In the genomic region with DNA sequence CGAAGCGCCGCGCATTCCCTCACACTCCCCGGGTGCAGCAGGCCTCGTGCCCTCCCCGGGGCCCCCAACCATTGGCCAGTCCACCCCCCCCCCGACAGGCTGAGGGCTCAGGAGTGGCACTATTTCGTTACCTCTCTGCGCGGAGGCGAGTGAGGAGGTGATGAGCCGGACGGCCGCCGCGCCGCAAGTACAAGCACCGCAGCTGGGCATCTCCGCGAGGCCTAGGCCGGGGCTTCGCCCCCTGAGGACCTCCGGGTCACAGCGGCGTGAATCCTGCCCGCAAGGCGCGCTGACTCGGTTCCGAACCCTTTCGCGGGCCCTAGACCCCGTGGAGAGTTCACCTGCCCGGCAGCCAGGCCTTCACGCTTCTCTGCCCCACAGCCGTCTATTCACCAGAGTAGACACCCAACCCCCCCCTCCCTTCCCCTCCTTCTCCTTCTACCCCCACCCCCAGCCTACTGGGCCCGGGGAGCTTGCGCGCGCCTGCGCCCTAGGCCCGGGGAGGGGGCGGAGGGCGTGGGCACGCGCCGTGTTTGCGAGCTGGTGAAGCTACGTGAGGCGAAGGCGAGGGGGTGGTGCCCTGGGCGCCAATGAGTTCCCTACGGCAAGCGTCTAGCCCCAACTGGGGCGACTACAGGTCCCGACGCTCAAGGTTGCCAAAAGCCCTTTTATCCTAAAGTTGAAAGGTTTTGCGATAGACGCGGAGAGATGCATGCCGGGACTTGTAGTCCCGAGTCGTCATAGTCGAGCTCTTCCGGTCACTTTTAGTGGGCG, we compare ENCODE assay signal across 8 cellular contexts.
A peak's percentile ranks its signal among the peaks of the same experiment; 100 is the strongest.
DNase-seq lines count a peak whose midpoint lies in the region; ATAC-seq and TF ChIP-seq lines count a peak whose summit lies in the region.

Gene CLPX, minus strand, starts transcription at position 399 of the 774 bp plus-strand sequence. Its CDS starts 189 bp downstream, at position 210.

- DNase-seq in HAP-1 (ENCODE audit: low spot score in 2 of 2) = peak; percentile 99 to 100
- peak; percentile 96 for DNase-seq in MM.1S
- peak; percentile 96 for DNase-seq in SHP77 treated with DMSO at 0.1 percent for 48 hours (lab: John Stamatoyannopoulos, UW)
- DNase-seq in activated effector memory CD4-positive, alpha-beta T cell treated with anti-CD3 and anti-CD28 coated beads, Interleukin-2, amount 50 U/mL, for 16 hours = peak; percentile 96
- peak; percentile 96 for DNase-seq in fibroblast of the conjunctiva (ENCODE audit: low read depth)
- DNase-seq in stimulated activated naive CD8-positive, alpha-beta T cell treated with anti-CD3 and anti-CD28 coated beads, Interleukin-15, Interleukin-2, amounts not matched to agents 100 U/mL and 50 U/mL, for 24 hours = peak; percentile 90

- peak within 1 kb of the TSS; percentile 99 for H3K27ac Mint-ChIP-seq in nephron

- peak within 1 kb of the TSS; percentile 71 for H3K27ac ChIP-seq in MM.1S (ENCODE audit: low read length)

- H3K9ac ChIP-seq in ES-I3 (ENCODE audit: low read depth, low read length) (peak within 1 kb of the TSS; percentile 99), MM.1S (ENCODE audit: low read length) (peak within 1 kb of the TSS; percentile 92)

- TF ChIP-seq CTCF in MM.1S (IDR thresholded peaks at IDR 0.05; ENCODE audit: low read length) (no peak), nephron (IDR thresholded peaks at IDR 0.05; ENCODE audit: unreplicated experiment in 3 of 3) (no peak)

- H3K9me3 ChIP-seq in ES-I3 (ENCODE audit: control insufficient read depth, insufficient read depth, low read length) (no peaks in the 10 kb centered on the region), HAP-1 (no peaks in the 10 kb centered on the region), MM.1S (replicated peaks; ENCODE audit: insufficient read depth, low read length) (no peaks in the 10 kb centered on the region)

- H3K4me3 Mint-ChIP-seq in nephron = peak within 1 kb of the TSS; percentile 99

- no peaks in the 10 kb centered on the region for H4K20me1 ChIP-seq in MM.1S (ENCODE audit: insufficient read depth, low read length)

- H3K27me3 ChIP-seq in HAP-1 (ENCODE audit: low read depth) (no peaks in the 10 kb centered on the region), MM.1S (replicated peaks; ENCODE audit: insufficient read depth, low read length) (no peaks in the 10 kb centered on the region)

- ATAC-seq in stimulated activated naive CD8-positive, alpha-beta T cell treated with anti-CD3 and anti-CD28 coated beads, Interleukin-15, Interleukin-2, amounts not matched to agents 100 U/mL and 50 U/mL, for 24 hours = peak; percentile 95

- H3F3A ChIP-seq in MM.1S (ENCODE audit: insufficient read depth, low read length) = 0 out of 2 replicates have a peak, but pooled peaks cover 6% of the 10 kb centered on the region

- no peaks in the 10 kb centered on the region for H3K4me1 ChIP-seq in ES-I3 (ENCODE audit: insufficient read depth, low read length)
- peaks cover 25% of the 10 kb centered on the region for H3K4me1 ChIP-seq in HAP-1
- peaks cover 11% of the 10 kb centered on the region; the same call in 1 of the 2 replicates for H3K4me1 ChIP-seq in MM.1S (ENCODE audit: low read length)

- no peaks in the 10 kb centered on the region for H3K9me2 ChIP-seq in MM.1S (replicated peaks; ENCODE audit: insufficient read depth, low read length)

- H3K9me3 Mint-ChIP-seq in nephron = no peaks in the 10 kb centered on the region

- no peaks in the 10 kb centered on the region for H3K27me3 Mint-ChIP-seq in nephron (ENCODE audit: low read depth)

- H3K79me2 ChIP-seq in MM.1S (ENCODE audit: low read length) = peaks cover 49% of the 10 kb centered on the region

- in situ Hi-C loops in HAP-1 (cut with MboI; ENCODE audit: low sequenced_read_pairs) = no loop called here

- peak within 1 kb of the TSS; percentile 99 for H2AFZ ChIP-seq in MM.1S (ENCODE audit: low read length)

- peaks cover 5% of the 10 kb centered on the region for H3K36me3 Mint-ChIP-seq in nephron (ENCODE audit: low read depth)

- H3K4me1 Mint-ChIP-seq in nephron = peaks cover 24% of the 10 kb centered on the region

- H3K4me3 ChIP-seq in HAP-1 = peak within 1 kb of the TSS; percentile 91
- H3K4me3 ChIP-seq in MM.1S (ENCODE audit: low read length) = peak within 1 kb of the TSS; percentile 90

- H3K36me3 ChIP-seq in ES-I3 (ENCODE audit: insufficient read depth, low read length) (no peaks in the 10 kb centered on the region), HAP-1 (replicated peaks) (peaks cover 5% of the 10 kb centered on the region), MM.1S (replicated peaks; ENCODE audit: insufficient read depth, low read length) (no peaks in the 10 kb centered on the region; the same call in 1 of the 2 replicates)

- peak within 1 kb of the TSS; percentile 80 for H3K4me2 ChIP-seq in MM.1S (ENCODE audit: low read depth, low read length)

Comparison
In these comparisons a context has a peak if more than half of its experiments do, and no peak if none do; other contexts are left out.
1. Peak in every context shown above with its lines: DNase-seq, ATAC-seq, H3K4me3 ChIP-seq and H3K27ac ChIP-seq.